In the genomic region with DNA sequence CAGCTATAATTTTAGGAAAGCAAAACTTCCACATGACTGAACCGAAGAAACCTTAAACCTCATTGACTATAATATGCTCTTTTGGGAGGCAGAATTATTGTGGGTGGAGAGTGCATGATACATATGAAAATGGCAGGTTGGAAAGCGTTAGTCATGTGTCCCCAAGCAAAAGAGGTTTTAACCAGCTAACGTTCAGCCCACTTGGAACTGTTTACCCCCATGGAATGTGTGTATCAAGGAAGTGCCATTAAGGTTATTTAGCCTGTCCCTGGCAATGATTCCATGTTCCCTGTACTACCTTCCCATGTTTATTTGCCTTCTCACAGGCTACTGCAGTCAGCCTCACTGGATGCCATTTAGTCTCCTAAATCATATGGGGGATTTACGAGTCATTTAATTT, we compare ENCODE assay signal across 18 cellular contexts. TPM values are rescaled to one million over a fixed set of nuclear protein-coding genes. Genes with fewer than 3 reads are reported as not detected.
DNase-seq lines count a peak whose midpoint lies in the region; TF ChIP-seq lines count a peak whose summit lies in the region.
"Had no signal": no experiment of that assay in that cellular context is flagged by ENCODE, and none has a peak within 500 bp of the region (broad histone marks: within the 10 kb centered on the region; RNA-seq: fewer than 3 reads in every experiment).

No MANE protein-coding gene starts in this region.

- TF ChIP-seq RAD21 in SK-N-SH (IDR thresholded peaks at IDR 0.05; ENCODE audit: low read length), result no peak

- CTCF ChIA-PET in SK-N-SH (lab: Yijun Ruan, JAX), result interaction anchor here (0.6 to 1.4 kb wide), 5 partner anchors 24 to 501 kb away, joined by 3 to 5 read pairs (median 3); no protein-coding TSS in a partner anchor

- DNase-seq in Daoy (ENCODE audit: low read depth) (peak; percentile 12), EL (peak; percentile 42), SK-N-SH (no peak), fibroblast of the aortic adventitia (ENCODE audit: low read depth) (peak; percentile 26), ACHN (no peak), RPMI8226 (no peak), NOMO-1 treated with dmso at 0.1 percent for 144 hours (lab: John Stamatoyannopoulos, UW; ENCODE audit: unreplicated experiment) (no peak)
- DNase-seq: CD8-positive, alpha-beta T cell; DMS79; GF-D8; GOT3; NCI-H1092; NCI-H146; NCI-H226; NCI-H524 treated with DMSO at 0.1 percent for 48 hours; SJCRH30 had no signal

- no peak overlapping the region for H3K27ac ChIP-seq in SK-N-SH (ENCODE audit: low read depth in 2 of 2, low read length in 1 of 2)
- H3K27ac ChIP-seq: BLaER1, KMS-11, SJCRH30 had no signal

- POLR2A ChIA-PET in SK-N-SH (lab: Yijun Ruan, JAX), result no interaction called here

- peaks cover 43 to 50% of the 10 kb centered on the region in 2 experiments for H3K36me3 ChIP-seq in SK-N-SH (replicated peaks in 1 of 2; ENCODE audit: control insufficient read depth in 1 of 2, insufficient read depth in 2 of 2, low read length in 1 of 2)

- H3K9me2 ChIP-seq in SK-N-SH, result no peaks in the 10 kb centered on the region

- H3K27me3 ChIP-seq in SK-N-SH (ENCODE audit: insufficient read depth), result no peaks in the 10 kb centered on the region
- H3K27me3 ChIP-seq: BLaER1, SJCRH30 had no signal

- H3K4me3 ChIP-seq in SK-N-SH (ENCODE audit: low read depth in 2 of 2, low read length in 1 of 2) (no peak overlapping the region), fibroblast of the aortic adventitia (ENCODE audit: low read depth, low read length) (no peak overlapping the region)
- H3K4me3 ChIP-seq: BLaER1, SJCRH30 had no signal

- TF ChIP-seq EP300 in SK-N-SH (IDR thresholded peaks at IDR 0.05; ENCODE audit: borderline replicate concordance in 1 of 2, low read depth in 1 of 2, low read length in 1 of 2), result no peak

- H3K9me3 ChIP-seq in SK-N-SH, result no peaks in the 10 kb centered on the region
- H3K9me3 ChIP-seq: BLaER1, SJCRH30 had no signal

- H3K79me2 ChIP-seq in SK-N-SH (ENCODE audit: insufficient read depth), result no peaks in the 10 kb centered on the region

- no peak overlapping the region for H2AFZ ChIP-seq in SK-N-SH (ENCODE audit: low read depth)

- H4K20me1 ChIP-seq in SK-N-SH (ENCODE audit: insufficient read depth), result no peaks in the 10 kb centered on the region; the same call in 1 of the 2 replicates
- H4K20me1 ChIP-seq: BLaER1 had no signal

- H3K4me2 ChIP-seq in SK-N-SH, result no peak overlapping the region
- H3K4me2 ChIP-seq: BLaER1, KMS-11 had no signal

- no peak for TF ChIP-seq CTCF in SK-N-SH (IDR thresholded peaks at IDR 0.05)
- no peak for TF ChIP-seq CTCF in fibroblast of the aortic adventitia (IDR thresholded peaks at IDR 0.05; ENCODE audit: insufficient read depth, low read length)

- H3K9ac ChIP-seq in SK-N-SH, result no peak overlapping the region
- H3K9ac ChIP-seq: BLaER1, KMS-11 had no signal

- peaks cover 63% of the 10 kb centered on the region for H3F3A ChIP-seq in SK-N-SH (replicated peaks; ENCODE audit: insufficient read depth)

- WGBS in SK-N-SH (ENCODE audit: low lambda C conversion rate), result 67% methylated on average over 4 of the region's 4 CpGs

- H3K4me1 ChIP-seq in SK-N-SH (ENCODE audit: control insufficient read depth in 1 of 2, insufficient read depth in 2 of 2, low read depth in 1 of 2, low read length in 1 of 2), result no peaks in the 10 kb centered on the region
- H3K4me1 ChIP-seq: BLaER1, SJCRH30 had no signal

- in situ Hi-C loops in ACHN (cut with HindIII; ENCODE audit: low pct_ligation_motif_present, low pct_unique_long_range_greater_than_20kb, low sequenced_read_pairs), result no loop called here

TF ChIP-seq in SK-N-SH, 30 proteins besides CTCF, POLR2A, EP300 and RAD21:
- peak; percentile 45; the same call in 1 of the 2 replicates for TF ChIP-seq POLR2AphosphoS5 (IDR thresholded peaks at IDR 0.05; ENCODE audit: low read depth, low read length)
- no peak for TF ChIP-seq FOXM1 (IDR thresholded peaks at IDR 0.05; ENCODE audit: low read depth)

RNA-seq across cellular contexts. Expression of gene LRRC58, which starts 44.1 kb away (rescaled TPM):
- 25.9 and 29.2 TPM in 2 replicates for total RNA-seq in Daoy (2014; rRNA removed; shearing (Covaris generic))
- polyA plus RNA-seq in SK-N-SH (2012; rRNA removed), result 5.8 and 8.1 TPM in 2 replicates
- 10.0 and 11.6 TPM in 2 replicates for polyA plus RNA-seq in SK-N-SH (2012; cell fraction: cytosol; rRNA removed)
- 3.0 and 5.0 TPM in 2 replicates for polyA plus RNA-seq in SK-N-SH (2012; cell fraction: nucleus; rRNA removed)
- 39.5 and 56.1 TPM in 2 replicates for total RNA-seq in fibroblast of the aortic adventitia (ENCODE audit: low replicate concordance)

RNA-seq across cellular contexts. Expression of gene FSTL1, which starts 57.5 kb away (rescaled TPM):
- total RNA-seq in Daoy (2014; rRNA removed; shearing (Covaris generic)), result 476 and 490 TPM in 2 replicates
- 329 and 454 TPM in 2 replicates for polyA plus RNA-seq in SK-N-SH (2012; rRNA removed)
- 409 and 444 TPM in 2 replicates for polyA plus RNA-seq in SK-N-SH (2012; cell fraction: cytosol; rRNA removed)
- polyA plus RNA-seq in SK-N-SH (2012; cell fraction: nucleus; rRNA removed), result 657 and 858 TPM in 2 replicates
- total RNA-seq in fibroblast of the aortic adventitia (ENCODE audit: low replicate concordance), result 765 and 870 TPM in 2 replicates

Comparison
In these comparisons a context has a peak if more than half of its experiments do, and no peak if none do; other contexts are left out.
1. DNase-seq: peak in Daoy (single experiment), EL (single experiment) and fibroblast of the aortic adventitia (single experiment); none in SK-N-SH (single experiment), ACHN (single experiment), RPMI8226 (single experiment) and NOMO-1 treated with dmso at 0.1 percent for 144 hours (single experiment).